Comparison of ENCODE assay signal across 8 cellular contexts in the genomic region with DNA sequence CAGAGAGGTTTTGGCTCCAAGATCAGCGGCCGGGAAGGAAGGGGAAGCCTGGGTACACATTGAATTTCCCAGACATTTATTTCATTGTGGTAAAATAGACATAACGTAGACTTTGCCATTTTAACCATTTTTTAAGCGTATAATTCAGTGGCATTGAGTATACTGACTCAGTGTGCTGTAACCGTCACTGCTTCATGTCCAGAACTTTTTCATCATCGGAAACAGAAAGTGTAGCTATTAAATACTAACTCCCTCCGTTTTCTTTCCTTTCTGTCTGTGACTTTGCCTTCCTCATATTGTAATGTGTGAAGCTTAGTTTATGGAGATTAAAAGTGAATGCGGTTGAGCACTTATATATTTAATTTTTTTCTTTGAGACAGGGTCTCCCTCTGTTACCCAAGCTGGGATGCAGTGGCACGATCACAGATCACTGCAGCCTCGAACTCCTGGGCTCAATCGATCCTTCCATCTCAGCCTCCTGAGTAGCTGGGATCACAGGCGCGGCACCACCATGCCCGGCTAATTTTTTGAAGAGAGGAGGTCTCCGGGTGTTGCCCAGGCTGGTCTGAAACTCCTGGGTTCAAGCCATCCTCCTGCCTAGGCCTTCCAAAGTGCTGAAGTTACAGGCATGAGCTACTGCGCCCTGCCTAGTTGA. TPM values are rescaled to one million over a fixed set of nuclear protein-coding genes. Genes with fewer than 3 reads are reported as not detected.
DNase-seq lines count a peak whose midpoint lies in the region; ATAC-seq and TF ChIP-seq lines count a peak whose summit lies in the region.

No MANE protein-coding gene starts in this region.

- POLR2A ChIA-PET in PC-9 (lab: Charles Lee; ENCODE audit: unreplicated experiment): interaction anchor here (0.7 kb wide), 3 partner anchors 12 to 986 kb away, joined by 4 to 5 read pairs (median 4); partner anchors contain the start of gene RAB11B

- peaks cover 44% of the 10 kb centered on the region for H3K4me1 ChIP-seq in DND-41 (ENCODE audit: insufficient read depth, low read length)
- H3K4me1 ChIP-seq in PC-9 (replicated peaks; ENCODE audit: insufficient read depth): peaks cover 49% of the 10 kb centered on the region
- H3K4me1 ChIP-seq in parathyroid adenoma: peaks cover 10% of the 10 kb centered on the region

- H3K9me3 ChIP-seq in DND-41 (ENCODE audit: insufficient read depth, low read length, severe bottlenecking): no peaks in the 10 kb centered on the region
- no peaks in the 10 kb centered on the region for H3K9me3 ChIP-seq in PC-9 (ENCODE audit: insufficient read depth, low read depth)
- H3K9me3 ChIP-seq in parathyroid adenoma (ENCODE audit: control insufficient read depth, low read length): no peaks in the 10 kb centered on the region

- H3K4me2 ChIP-seq in DND-41 (ENCODE audit: insufficient read depth, low read length): peak overlapping the region; percentile 74
- peak overlapping the region; percentile 98 for H3K4me2 ChIP-seq in PC-9
- peak overlapping the region; percentile 79 for H3K4me2 ChIP-seq in parathyroid adenoma (ENCODE audit: low read length)

- H3K36me3 ChIP-seq in DND-41 (ENCODE audit: insufficient read depth, low read length): peaks cover 47% of the 10 kb centered on the region
- H3K36me3 ChIP-seq in PC-9 (ENCODE audit: low read depth): peaks cover 11% of the 10 kb centered on the region; the same call in 1 of the 2 replicates
- H3K36me3 ChIP-seq in parathyroid adenoma (ENCODE audit: control insufficient read depth, insufficient read depth, low read length): no peaks in the 10 kb centered on the region

- H3K27ac ChIP-seq in DND-41 (ENCODE audit: low read length) (peak overlapping the region; percentile 90), PC-9 (no peak overlapping the region), parathyroid adenoma (peak overlapping the region; percentile 96)

- no peak for TF ChIP-seq CTCF in DND-41 (IDR thresholded peaks at IDR 0.05; ENCODE audit: borderline replicate concordance, extremely low read depth, low read length, poor library complexity, severe bottlenecking)
- no peak for TF ChIP-seq CTCF in PC-9 (conservative IDR thresholded peaks at IDR 0.05)
- no peak for TF ChIP-seq CTCF in epithelial cell of proximal tubule (conservative IDR thresholded peaks at IDR 0.05; ENCODE audit: low read depth, low read length)
- no peak for TF ChIP-seq CTCF in parathyroid adenoma (IDR thresholded peaks at IDR 0.05)

- H3F3A ChIP-seq in PC-9 (ENCODE audit: insufficient read depth, low read depth): peaks cover 41% of the 10 kb centered on the region

- H3K9ac ChIP-seq in DND-41 (ENCODE audit: low read depth, low read length): peak overlapping the region; percentile 98
- H3K9ac ChIP-seq in parathyroid adenoma: no peak overlapping the region

- H2AFZ ChIP-seq in DND-41 (ENCODE audit: low read depth, low read length) (no peak overlapping the region), PC-9 (no peak overlapping the region; the same call in 1 of the 2 replicates), parathyroid adenoma (no peak overlapping the region)

- no peaks in the 10 kb centered on the region for H3K27me3 ChIP-seq in DND-41 (ENCODE audit: insufficient read depth, low read length, poor library complexity)
- no peaks in the 10 kb centered on the region for H3K27me3 ChIP-seq in PC-9 (ENCODE audit: insufficient read depth, low read depth)
- no peaks in the 10 kb centered on the region for H3K27me3 ChIP-seq in parathyroid adenoma (ENCODE audit: control insufficient read depth, insufficient read depth, low read length)

- no peaks in the 10 kb centered on the region for H3K9me2 ChIP-seq in PC-9 (ENCODE audit: insufficient read depth)

- no peak for ATAC-seq in DND-41 (ENCODE audit: insufficient read depth, low read depth)
- ATAC-seq in HG03378 (IDR thresholded peaks at IDR 0.05; ENCODE audit: unreplicated experiment): no peak

- DNase-seq in DND-41 (no peak), PC-9 (no peak), epithelial cell of proximal tubule (ENCODE audit: low read depth) (no peak), C1 segment of cervical spinal cord (lab: John Stamatoyannopoulos, UW) (no peak), UCSD-AML1 (lab: John Stamatoyannopoulos, UW; ENCODE audit: unreplicated experiment) (no peak), medulla oblongata (ENCODE audit: extremely low spot score) (no peak)

- CTCF ChIA-PET in PC-9 (lab: Charles Lee): no interaction called here

- H4K20me1 ChIP-seq in DND-41 (ENCODE audit: insufficient read depth, low read length): peaks cover 53% of the 10 kb centered on the region
- peaks cover 53% of the 10 kb centered on the region for H4K20me1 ChIP-seq in PC-9 (ENCODE audit: insufficient read depth)

- TSS peak; percentile 42 for BruUV-seq in PC-9 (replicated peaks; lab: Mats Ljungman, UMichigan)

- intact Hi-C loops in PC-9 (cut with micrococcal nuclease; ENCODE audit: unreplicated experiment): no loop called here

- peak overlapping the region; percentile 76 to 90; a peak in 3 of 4 replicates for H3K4me3 ChIP-seq in DND-41 (ENCODE audit: low read depth in 1 of 2, low read length in 2 of 2)
- H3K4me3 ChIP-seq in PC-9: peak overlapping the region; percentile 98
- peak overlapping the region; percentile 93 for H3K4me3 ChIP-seq in epithelial cell of proximal tubule (ENCODE audit: low read depth, low read length)
- H3K4me3 ChIP-seq in parathyroid adenoma (ENCODE audit: low read depth, low read length): peak overlapping the region; percentile 91

- H3K79me2 ChIP-seq in DND-41 (ENCODE audit: insufficient read depth, low read length) (peaks cover 66% of the 10 kb centered on the region), PC-9 (ENCODE audit: low read depth) (peaks cover 61% of the 10 kb centered on the region), parathyroid adenoma (peaks cover 52% of the 10 kb centered on the region)

RNA-seq across cellular contexts. Expression of gene HNRNPM, which starts 1.4 kb away (rescaled TPM):
- 220 and 239 TPM in 2 replicates for total RNA-seq in PC-9 (2021)
- total RNA-seq in epithelial cell of proximal tubule: 134 and 169 TPM in 2 replicates

RNA-seq across cellular contexts. Expression of gene MARCHF2, which starts 33.1 kb away (rescaled TPM):
- total RNA-seq in PC-9 (2021): 16.6 and 25.2 TPM in 2 replicates
- 48.8 and 58.9 TPM in 2 replicates for total RNA-seq in epithelial cell of proximal tubule

RNA-seq across cellular contexts. Expression of gene RAB11B, which starts 56.0 kb away (rescaled TPM):
- total RNA-seq in PC-9 (2021) (119 and 126 TPM in 2 replicates), epithelial cell of proximal tubule (16.6 and 23.3 TPM in 2 replicates)

RNA-seq across cellular contexts. Expression of gene PRAM1, which starts 56.3 kb away (rescaled TPM):
- total RNA-seq in PC-9 (2021) (0.85 and 0.90 TPM in 2 replicates), epithelial cell of proximal tubule (not detected in 2 replicates)
